Comparison of ENCODE assay signal across 8 cellular contexts in the genomic region with DNA sequence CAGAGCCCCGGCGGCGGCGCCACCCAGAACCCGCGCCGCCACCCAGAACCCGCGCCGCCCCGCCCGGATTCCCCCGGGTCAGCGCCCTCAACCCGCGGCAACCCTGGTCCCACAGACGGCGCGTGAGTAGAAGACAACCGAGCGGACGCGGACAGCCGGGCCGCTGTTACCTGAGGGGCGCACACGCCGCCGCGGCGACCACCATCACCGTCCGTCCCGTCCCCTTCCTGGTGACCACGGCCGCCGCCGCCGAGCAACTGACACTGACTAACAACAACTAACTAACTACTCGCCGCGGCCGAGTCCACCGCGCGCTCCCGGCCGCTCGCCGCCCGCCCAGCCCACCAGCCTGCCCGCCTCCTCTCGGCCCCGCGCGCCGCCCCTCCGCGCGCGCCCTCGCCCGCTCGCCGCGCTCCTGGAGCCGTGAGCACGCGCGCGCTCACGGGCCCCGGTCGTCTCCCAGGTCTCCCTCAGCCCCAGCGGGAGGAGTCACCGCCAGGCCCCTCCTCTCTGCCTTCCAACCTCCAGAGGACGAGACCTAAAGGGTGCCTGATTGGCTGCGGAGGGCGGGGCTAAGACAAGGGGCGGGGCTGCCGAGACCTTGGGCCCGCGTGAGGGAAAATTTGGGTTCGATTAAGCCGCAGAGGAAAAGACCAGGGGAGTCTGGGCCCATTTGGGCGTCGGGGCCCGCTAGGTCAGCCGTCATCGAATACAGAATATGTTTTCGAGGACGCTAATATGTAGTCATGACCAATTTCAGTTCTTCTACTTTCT. TPM values are rescaled to one million over a fixed set of nuclear protein-coding genes. Genes with fewer than 3 reads are reported as not detected.
DNase-seq lines count a peak whose midpoint lies in the region; ATAC-seq and TF ChIP-seq lines count a peak whose summit lies in the region.

Gene PEAK1 (minus strand): TSS at position 269 of the 774 bp plus-strand sequence. CDS start 238,178 bp downstream, outside the sequence.

- H3K27ac Mint-ChIP-seq in CD14-positive monocyte, result peak within 1 kb of the TSS; percentile 93 to 97 (median 95)

- no peaks in the 10 kb centered on the region for H3K27me3 ChIP-seq in left lung

- H3K27me3 Mint-ChIP-seq in CD14-positive monocyte (ENCODE audit: low read depth in 3 of 3), result peaks cover 0 to 8% (median 6%) of the 10 kb centered on the region in 3 donors

- TF ChIP-seq CTCF in CD14-positive monocyte (IDR thresholded peaks at IDR 0.05) (no peak), left lung (IDR thresholded peaks at IDR 0.05) (no peak)

- peak; percentile 99 for DNase-seq in CD14-positive monocyte (ENCODE audit: low spot score)
- DNase-seq in NCI-H748 treated with DMSO at 0.1 percent for 48 hours (lab: John Stamatoyannopoulos, UW), result peak; percentile 83
- DNase-seq in activated CD4-positive, alpha-beta T cell treated with anti-CD3 and anti-CD28 coated beads, Interleukin-2, amount 50 U/mL, for 24 hours (ENCODE audit: low read depth in 1 of 2, low spot score in 1 of 2), result peak; percentile 98 to 99
- DNase-seq in dedifferentiated amniotic fluid mesenchymal stem cell (ENCODE audit: extremely low spot score), result peak; percentile 99
- peak; percentile 100 for DNase-seq in left lung
- DNase-seq in stimulated activated CD4-positive, alpha-beta T cell treated with anti-CD3 and anti-CD28 coated beads, Interleukin-2, amount 100 ng/mL, for 4 hours (ENCODE audit: low read depth), result peak; percentile 100

- peaks cover 4 to 7% of the 10 kb centered on the region in 2 donors for H3K36me3 Mint-ChIP-seq in CD14-positive monocyte

- no peaks in the 10 kb centered on the region for H3K9me3 ChIP-seq in left lung

- intact Hi-C loops in CD14-positive monocyte (cut with micrococcal nuclease), result loop anchor here in 1 of 2 donors (5.0 to 10.0 kb wide), 3 partner anchors 235 to 515 kb away; partner anchors contain the start of genes RCN2 and SCAPER
- intact Hi-C loops in left lung (cut with DNase I), result no loop called here

- H3K27ac ChIP-seq in left lung, result peak within 1 kb of the TSS; percentile 91 to 96

- H3K9me3 Mint-ChIP-seq in CD14-positive monocyte, result peaks cover 0 to 2% (median 0%) of the 10 kb centered on the region in 7 donors

- no peaks in the 10 kb centered on the region for H3K36me3 ChIP-seq in left lung

- peak within 1 kb of the TSS; percentile 94 to 98 for H3K4me3 Mint-ChIP-seq in CD14-positive monocyte

- ATAC-seq in GM19395 (IDR thresholded peaks at IDR 0.05; ENCODE audit: unreplicated experiment), result peak; percentile 89
- ATAC-seq in HG03558 (IDR thresholded peaks at IDR 0.05; ENCODE audit: extremely low read depth, unreplicated experiment), result peak; percentile 65
- peak; percentile 98 for ATAC-seq in left lung

- peaks cover 21 to 76% of the 10 kb centered on the region in 2 donors for H3K4me1 ChIP-seq in left lung

- peak within 1 kb of the TSS; percentile 68 to 88 for H3K4me3 ChIP-seq in left lung

- peaks cover 34% of the 10 kb centered on the region for H3K4me1 Mint-ChIP-seq in CD14-positive monocyte

RNA-seq across cellular contexts. Expression of gene PEAK1, which starts in this region (rescaled TPM):
- polyA plus RNA-seq in CD14-positive monocyte, result 1 to 10 TPM in 1 of 2 donors, under 1 TPM in 1; 0.85 to 1.1 TPM
- 10 to 100 TPM; 84.2 to 86.9 TPM for total RNA-seq in left lung

Comparison
In these comparisons a context has a peak if more than half of its experiments do, and no peak if none do; other contexts are left out.
1. Peak in every context shown above with its lines: DNase-seq, ATAC-seq, H3K4me3 ChIP-seq and H3K27ac ChIP-seq.